8 cellular contexts compared by ENCODE assay signal in the genomic region with DNA sequence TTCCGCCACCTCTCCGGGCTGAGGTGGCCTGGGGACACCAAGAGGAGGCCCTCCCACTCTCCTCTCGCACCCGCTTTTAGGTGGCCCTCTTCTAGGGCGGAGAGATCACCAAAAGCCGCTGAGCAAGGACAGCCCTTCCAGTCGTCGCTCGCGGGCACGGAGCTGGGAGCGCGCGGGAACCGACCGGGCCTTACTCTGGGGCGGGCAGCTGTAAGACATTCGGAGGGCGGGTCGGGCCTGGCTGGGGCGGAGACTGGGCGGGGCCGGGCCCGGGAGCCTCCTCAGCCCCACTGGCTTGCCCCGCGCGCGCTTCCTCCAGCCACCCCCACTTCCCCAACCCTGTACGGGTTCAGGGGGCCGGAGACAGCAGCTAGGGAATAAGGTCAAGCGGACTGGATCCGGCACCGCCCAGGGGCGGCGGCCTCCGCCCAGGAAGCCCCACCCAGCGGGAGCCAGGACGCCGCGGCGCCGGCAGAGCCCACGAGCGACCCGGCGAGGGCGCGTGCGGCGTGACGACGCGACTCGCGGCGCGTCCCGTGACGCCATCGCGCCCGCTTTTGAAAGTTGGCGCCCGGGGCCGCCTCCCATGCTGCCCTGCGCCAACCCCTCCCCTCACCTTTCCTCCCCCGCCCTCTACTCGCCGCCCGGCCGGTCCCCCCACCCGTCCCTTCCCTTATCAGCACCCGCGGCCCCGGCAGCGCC. TPM values are rescaled to one million over a fixed set of nuclear protein-coding genes. Genes with fewer than 3 reads are reported as not detected.
A peak's percentile ranks its signal among the peaks of the same experiment; 100 is the strongest.
DNase-seq lines count a peak whose midpoint lies in the region; ATAC-seq and TF ChIP-seq lines count a peak whose summit lies in the region.

No MANE protein-coding gene starts in this region.

- DNase-seq in CD4-positive, alpha-beta T cell, result peak; percentile 93 to 97 (median 96)
- peak; percentile 92 for DNase-seq in NCI-H82 treated with DMSO at 0.1 percent for 48 hours (lab: John Stamatoyannopoulos, UW; ENCODE audit: unreplicated experiment)
- peak; percentile 99 for DNase-seq in activated CD4-positive, alpha-beta memory T cell treated with anti-CD3 and anti-CD28 coated beads, Interleukin-2, amount 10 ng/mL, durations not matched to agents 7 days and 5 days
- peak; percentile 96 for DNase-seq in ecto neural progenitor cell (ENCODE audit: low spot score)
- DNase-seq in lung (ENCODE audit: low spot score), result peak; percentile 97
- peak; percentile 93 to 96 (median 96) for DNase-seq in stimulated activated CD4-positive, alpha-beta T cell treated with anti-CD3 and anti-CD28 coated beads, TNF-alpha, amount 100 ng/mL, for 1 hour (ENCODE audit: low read depth in 3 of 3, low spot score in 1 of 3)

- H3K27me3 ChIP-seq in CD4-positive, alpha-beta T cell (ENCODE audit: control insufficient read depth, insufficient read depth, low read length), result no peaks in the 10 kb centered on the region
- H3K27me3 ChIP-seq in lung (ENCODE audit: control insufficient read depth, insufficient read depth), result no peaks in the 10 kb centered on the region

- H3K4me1 ChIP-seq in lung (ENCODE audit: control insufficient read depth in 2 of 2, insufficient read depth in 2 of 2, low read length in 2 of 2), result peaks cover 4 to 6% of the 10 kb centered on the region in 2 donors

- intact Hi-C loops in CD4-positive, alpha-beta T cell (cut with DNase I, micrococcal nuclease), result loop anchor here (1.0 to 5.0 kb wide), 8 partner anchors 15 to 810 kb away; partner anchors contain the start of genes ACD (in 1 of the 2), DYNC1LI2 (in 1 of the 2), PARD6A (in 1 of the 2) and RANBP10 (in 1 of the 2)

- CTCF ChIA-PET in CD4-positive, alpha-beta T cell (lab: Charles Lee), result interaction anchor here (0.8 to 9.5 kb wide), 13 partner anchors 8 to 106 kb away, joined by 3 to 119 read pairs (median 10); partner anchors contain the start of genes ACD, ATP6V0D1, C16orf86 and CARMIL2
- CTCF ChIA-PET in activated CD4-positive, alpha-beta memory T cell treated with anti-CD3 and anti-CD28 coated beads, Interleukin-2, amount 10 ng/mL, durations not matched to agents 7 days and 5 days (lab: Charles Lee), result interaction anchor here (0.5 to 11.4 kb wide), 24 partner anchors 10 to 688 kb away, joined by 3 to 334 read pairs (median 6); partner anchors contain the start of genes ACD, ATP6V0D1, C16orf86 and CARMIL2

- TF ChIP-seq CTCF in CD4-positive, alpha-beta T cell (IDR thresholded peaks at IDR 0.05), result peak; percentile 18
- TF ChIP-seq CTCF in lung (IDR thresholded peaks at IDR 0.05; ENCODE audit: control extremely low read depth, extremely low read depth), result no peak

- no peaks in the 10 kb centered on the region for H3K9me3 ChIP-seq in CD4-positive, alpha-beta T cell (ENCODE audit: control insufficient read depth, low read length)
- no peaks in the 10 kb centered on the region for H3K9me3 ChIP-seq in lung (ENCODE audit: control insufficient read depth in 2 of 2, insufficient read depth in 1 of 2, low read length in 1 of 2)

- POLR2A ChIA-PET in CD4-positive, alpha-beta T cell (lab: Charles Lee), result interaction anchor here (0.6 to 10.4 kb wide), 29 partner anchors 10 to 523 kb away, joined by 3 to 358 read pairs (median 7); partner anchors contain the start of genes ACD, ATP6V0D1, C16orf86 and CARMIL2
- POLR2A ChIA-PET in activated CD4-positive, alpha-beta memory T cell treated with anti-CD3 and anti-CD28 coated beads, Interleukin-2, amount 10 ng/mL, durations not matched to agents 7 days and 5 days (lab: Charles Lee), result interaction anchor here (0.5 to 11.1 kb wide), 31 partner anchors 10 to 579 kb away, joined by 3 to 277 read pairs (median 6); partner anchors contain the start of genes ACD, ATP6V0D1, C16orf86 and CARMIL2

- H3K36me3 Mint-ChIP-seq in CD4-positive, alpha-beta T cell (ENCODE audit: low read depth), result peaks cover 13% of the 10 kb centered on the region
- peaks cover 16% of the 10 kb centered on the region for H3K36me3 Mint-ChIP-seq in activated CD4-positive, alpha-beta memory T cell treated with anti-CD3 and anti-CD28 coated beads, Interleukin-2, amount 10 ng/mL, durations not matched to agents 7 days and 5 days (ENCODE audit: low read depth)

- H3K36me3 ChIP-seq in lung (ENCODE audit: control insufficient read depth in 2 of 2, insufficient read depth in 2 of 2, low read length in 2 of 2), result no peaks in the 10 kb centered on the region

- H3K27me3 Mint-ChIP-seq in CD4-positive, alpha-beta T cell, result no peaks in the 10 kb centered on the region
- no peaks in the 10 kb centered on the region for H3K27me3 Mint-ChIP-seq in activated CD4-positive, alpha-beta memory T cell treated with anti-CD3 and anti-CD28 coated beads, Interleukin-2, amount 10 ng/mL, durations not matched to agents 7 days and 5 days

- peak overlapping the region; percentile 69 for H3K4me3 ChIP-seq in lung

- peak overlapping the region; percentile 82 for H3K27ac ChIP-seq in CD4-positive, alpha-beta T cell (ENCODE audit: low read depth, low read length)
- H3K27ac ChIP-seq in lung (ENCODE audit: low read depth in 1 of 2, low read length in 1 of 2), result peak overlapping the region; percentile 90 to 99

- peak overlapping the region; percentile 91 for H3K4me3 Mint-ChIP-seq in CD4-positive, alpha-beta T cell
- H3K4me3 Mint-ChIP-seq in activated CD4-positive, alpha-beta memory T cell treated with anti-CD3 and anti-CD28 coated beads, Interleukin-2, amount 10 ng/mL, durations not matched to agents 7 days and 5 days, result peak overlapping the region; percentile 86

- H3K9me3 Mint-ChIP-seq in CD4-positive, alpha-beta T cell, result no peaks in the 10 kb centered on the region
- H3K9me3 Mint-ChIP-seq in activated CD4-positive, alpha-beta memory T cell treated with anti-CD3 and anti-CD28 coated beads, Interleukin-2, amount 10 ng/mL, durations not matched to agents 7 days and 5 days, result no peaks in the 10 kb centered on the region

- peak overlapping the region; percentile 93 for H3K27ac Mint-ChIP-seq in CD4-positive, alpha-beta T cell
- H3K27ac Mint-ChIP-seq in activated CD4-positive, alpha-beta memory T cell treated with anti-CD3 and anti-CD28 coated beads, Interleukin-2, amount 10 ng/mL, durations not matched to agents 7 days and 5 days, result peak overlapping the region; percentile 92

- WGBS in lung, 2 donors, result 0% methylated on average over 43 to 76 of the region's 76 CpGs

- H3K4me1 Mint-ChIP-seq in CD4-positive, alpha-beta T cell (ENCODE audit: low read depth), result peaks cover 45% of the 10 kb centered on the region
- H3K4me1 Mint-ChIP-seq in activated CD4-positive, alpha-beta memory T cell treated with anti-CD3 and anti-CD28 coated beads, Interleukin-2, amount 10 ng/mL, durations not matched to agents 7 days and 5 days, result peaks cover 43% of the 10 kb centered on the region

- ATAC-seq in CD4-positive, alpha-beta T cell (ENCODE audit: poor library complexity), result peak; percentile 74
- ATAC-seq in GM19438 (IDR thresholded peaks at IDR 0.05; ENCODE audit: low read depth, unreplicated experiment) (peak; percentile 71), HG03565 (IDR thresholded peaks at IDR 0.05; ENCODE audit: unreplicated experiment) (peak; percentile 74), lung (ENCODE audit: insufficient read depth, low FRiP score) (peak; percentile 94)

RNA-seq across cellular contexts. Expression of gene CTCF, which starts 0.4 kb away (rescaled TPM):
- total RNA-seq in CD4-positive, alpha-beta T cell, result 10 to 100 TPM; 43.8 to 46.4 TPM
- 10 to 100 TPM; 74.9 to 76.9 TPM for total RNA-seq in activated CD4-positive, alpha-beta memory T cell treated with anti-CD3 and anti-CD28 coated beads, Interleukin-2, amount 10 ng/mL, durations not matched to agents 7 days and 5 days
- 10 to 100 TPM; 28.5 to 54.2 TPM for total RNA-seq in lung
- polyA plus RNA-seq in lung, result 10 to 100 TPM; 16.7 to 18.1 TPM

RNA-seq across cellular contexts. Expression of gene RIPOR1, which starts 33.3 kb away (rescaled TPM):
- 10 to 100 TPM; 21.3 to 25.4 TPM for total RNA-seq in CD4-positive, alpha-beta T cell
- 10 to 100 TPM; 24.6 to 32.7 TPM for total RNA-seq in activated CD4-positive, alpha-beta memory T cell treated with anti-CD3 and anti-CD28 coated beads, Interleukin-2, amount 10 ng/mL, durations not matched to agents 7 days and 5 days
- total RNA-seq in lung, result 100 to 1,000 TPM in 1 of 2 donors, 10 to 100 TPM in 1; 85.1 to 122 TPM
- 10 to 100 TPM; 44.1 to 55.6 TPM for polyA plus RNA-seq in lung

Comparison
In these comparisons a context has a peak if more than half of its experiments do, and no peak if none do; other contexts are left out.
1. Peak in every context shown above with its lines: DNase-seq, ATAC-seq, H3K4me3 ChIP-seq and H3K27ac ChIP-seq.